ENCODE assay signal across 9 cellular contexts in genomic region chr17:72518810-72519597, GRCh38.
A peak's percentile ranks its signal among the peaks of the same experiment; 100 is the strongest.
DNase-seq lines count a peak whose midpoint lies in the region; TF ChIP-seq lines count a peak whose summit lies in the region.
"Had no signal": no experiment of that assay in that cellular context is flagged by ENCODE, and none has a peak within 500 bp of the region (broad histone marks: within the 10 kb centered on the region; RNA-seq: fewer than 3 reads in every experiment).

No MANE protein-coding gene starts in this region.

- no peaks in the 10 kb centered on the region for H3K36me3 ChIP-seq in neural progenitor cell

- H3K4me1 ChIP-seq in neural progenitor cell (peaks cover 50% of the 10 kb centered on the region), H9 (ENCODE audit: insufficient read depth, low read length) (peaks cover 3% of the 10 kb centered on the region; the same call in 1 of the 2 replicates)

- H3K18ac ChIP-seq in H9 (ENCODE audit: insufficient read length, low read depth, low read length), result no peak overlapping the region

- peaks cover 18% of the 10 kb centered on the region for H3F3A ChIP-seq in neural progenitor cell (ENCODE audit: low read depth)

- peak overlapping the region; percentile 5 for H3K27ac Mint-ChIP-seq in neural progenitor cell
- no peak overlapping the region; a peak in 1 of 7 replicates for H3K27ac Mint-ChIP-seq in H9

- H4K8ac ChIP-seq in H9 (replicated peaks; ENCODE audit: insufficient read length, low read depth, low read length), result no peak overlapping the region

- H2BK20ac ChIP-seq in H9 (ENCODE audit: low read depth, low read length, poor library complexity, severe bottlenecking), result no peak overlapping the region

- H2BK12ac ChIP-seq in H9 (ENCODE audit: insufficient read length, low read depth, low read length), result no peak overlapping the region

- H3K27me3 ChIP-seq in neural progenitor cell (no peaks in the 10 kb centered on the region), H9 (ENCODE audit: insufficient read depth, low read length) (no peaks in the 10 kb centered on the region)

- no peak overlapping the region for H2BK5ac ChIP-seq in H9 (ENCODE audit: insufficient read length, low read length)

- H3K4me1 Mint-ChIP-seq in neural progenitor cell (peaks cover 56% of the 10 kb centered on the region), H9 (peaks cover 32 to 56% of the 10 kb centered on the region in 2 experiments)

- no peak overlapping the region for H3K4ac ChIP-seq in H9 (ENCODE audit: low read depth, low read length)

- no peak overlapping the region for H2AK5ac ChIP-seq in H9 (ENCODE audit: insufficient read length, low read length)

- TF ChIP-seq CTCF in neural progenitor cell (IDR thresholded peaks at IDR 0.05) (no peak), GM10248 (IDR thresholded peaks at IDR 0.05; ENCODE audit: control extremely low read depth, extremely low read depth, low read depth, missing control alignments) (no peak), H9 (conservative IDR thresholded peaks at IDR 0.05) (no peak)

- H3K23me2 ChIP-seq in H9 (ENCODE audit: insufficient read length, low read depth, low read length, poor library complexity, severe bottlenecking), result no peaks in the 10 kb centered on the region

- no peak overlapping the region for H3K27ac ChIP-seq in neural progenitor cell
- no peak overlapping the region for H3K27ac ChIP-seq in H9 (ENCODE audit: insufficient read length, low read depth, low read length)

- no peaks in the 10 kb centered on the region for H4K20me1 ChIP-seq in neural progenitor cell (ENCODE audit: low read depth)
- no peaks in the 10 kb centered on the region for H4K20me1 ChIP-seq in H9 (ENCODE audit: control insufficient read depth, insufficient read depth, insufficient read length)

- H3K14ac ChIP-seq in H9 (ENCODE audit: insufficient read depth, low read length), result no peak overlapping the region

- H3K4me2 ChIP-seq in neural progenitor cell (peak overlapping the region; percentile 11), H9 (ENCODE audit: insufficient read depth, insufficient read length, low read length) (no peak overlapping the region)

- H3K9ac ChIP-seq in neural progenitor cell, result no peak overlapping the region
- H3K9ac ChIP-seq in H9 (ENCODE audit: extremely low read depth, insufficient read length, low read length), result no peak overlapping the region

- CTCF ChIA-PET in GM10248 (lab: Yijun Ruan, JAX), result interaction anchor here (0.8 to 2.6 kb wide), 3 partner anchors 21 to 41 kb away, joined by 3 to 9 read pairs (median 7); no protein-coding TSS in a partner anchor

- H3K27me3 Mint-ChIP-seq in neural progenitor cell (ENCODE audit: insufficient read depth, low read depth) (no peaks in the 10 kb centered on the region), H9 (ENCODE audit: low read depth) (no peaks in the 10 kb centered on the region; the same call in 1 of the 2 replicates)

- H3K9me3 ChIP-seq in neural progenitor cell (ENCODE audit: low read depth), result no peaks in the 10 kb centered on the region
- no peaks in the 10 kb centered on the region for H3K9me3 ChIP-seq in H9 (ENCODE audit: control insufficient read depth, low read depth, low read length)

- H3T11ph ChIP-seq in H9 (ENCODE audit: low read length), result no peak overlapping the region

- H3K23ac ChIP-seq in H9 (ENCODE audit: insufficient read length, low read depth, low read length), result no peak overlapping the region

- H3K4me3 Mint-ChIP-seq in neural progenitor cell (no peak overlapping the region), H9 (peak overlapping the region in 1 of 2 experiments; percentile 9; a peak in 1 of 5 replicates)

- H3K36me3 Mint-ChIP-seq in neural progenitor cell (no peaks in the 10 kb centered on the region), H9 (ENCODE audit: insufficient read depth in 1 of 3, low read depth in 3 of 3) (no peaks in the 10 kb centered on the region)

- POLR2A ChIA-PET in GM10248 (lab: Yijun Ruan, JAX), result no interaction called here

- no peak overlapping the region for H3K4me3 ChIP-seq in neural progenitor cell

- peak overlapping the region; percentile 80 for H2AFZ ChIP-seq in neural progenitor cell (replicated peaks)
- H2AFZ ChIP-seq in H9 (ENCODE audit: low read length), result no peak overlapping the region

- H4K91ac ChIP-seq in H9 (ENCODE audit: insufficient read length, low read depth, low read length), result no peak overlapping the region

- H3K9me3 Mint-ChIP-seq in neural progenitor cell, result no peaks in the 10 kb centered on the region
- no peaks in the 10 kb centered on the region for H3K9me3 Mint-ChIP-seq in H9

- no peak overlapping the region for H2BK15ac ChIP-seq in H9 (ENCODE audit: low read depth, low read length)

- no peak overlapping the region for H3K56ac ChIP-seq in H9 (ENCODE audit: insufficient read length, low read depth, low read length)

- H3K79me2 ChIP-seq in neural progenitor cell (ENCODE audit: low read depth) (no peaks in the 10 kb centered on the region), H9 (ENCODE audit: insufficient read depth, low read length) (no peaks in the 10 kb centered on the region)

- peak; percentile 93 for DNase-seq in DMS53 (lab: John Stamatoyannopoulos, UW)
- peak; percentile 49 for DNase-seq in NCI-H2107 treated with DMSO at 0.1 percent for 48 hours (lab: John Stamatoyannopoulos, UW; ENCODE audit: unreplicated experiment)
- peak; percentile 73 for DNase-seq in cerebellar cortex (ENCODE audit: low spot score)
- DNase-seq in neural progenitor cell (ENCODE audit: low spot score), result no peak
- DNase-seq in stimulated activated CD4-positive, alpha-beta T cell treated with anti-CD3 and anti-CD28 coated beads, Interleukin-2, amount 100 ng/mL, for 48 hours, result no peak
- no peak for DNase-seq in GM10248 (ENCODE audit: extremely low spot score)
- no peak for DNase-seq in H9
- DNase-seq in NCI-H2171 treated with DMSO at 0.1 percent for 48 hours (lab: John Stamatoyannopoulos, UW), result no peak
- DNase-seq: NCI-H446 had no signal

- H4K5ac ChIP-seq in H9 (ENCODE audit: insufficient read length, low read depth, low read length), result no peak overlapping the region

- no peak overlapping the region for H2BK120ac ChIP-seq in H9 (ENCODE audit: low read depth, low read length, poor library complexity, severe bottlenecking)

- H3K79me1 ChIP-seq in H9 (ENCODE audit: insufficient read depth, low read depth, low read length, poor library complexity, severe bottlenecking), result no peaks in the 10 kb centered on the region

- no CpG with 5 or more reads among the region's 24 CpGs for WGBS in H9 (ENCODE audit: extremely low coverage, insufficient read length, low lambda C conversion rate)

Comparison
In these comparisons a context has a peak if more than half of its experiments do, and no peak if none do; other contexts are left out.
1. DNase-seq: peak in DMS53 (single experiment), NCI-H2107 treated with DMSO at 0.1 percent for 48 hours (single experiment) and cerebellar cortex (single experiment); none in neural progenitor cell (single experiment), stimulated activated CD4-positive, alpha-beta T cell treated with anti-CD3 and anti-CD28 coated beads, Interleukin-2, amount 100 ng/mL, for 48 hours (0 of 2), GM10248 (single experiment), H9 (single experiment) and NCI-H2171 treated with DMSO at 0.1 percent for 48 hours (single experiment).